8 cellular contexts compared by ENCODE assay signal in the genomic region with DNA sequence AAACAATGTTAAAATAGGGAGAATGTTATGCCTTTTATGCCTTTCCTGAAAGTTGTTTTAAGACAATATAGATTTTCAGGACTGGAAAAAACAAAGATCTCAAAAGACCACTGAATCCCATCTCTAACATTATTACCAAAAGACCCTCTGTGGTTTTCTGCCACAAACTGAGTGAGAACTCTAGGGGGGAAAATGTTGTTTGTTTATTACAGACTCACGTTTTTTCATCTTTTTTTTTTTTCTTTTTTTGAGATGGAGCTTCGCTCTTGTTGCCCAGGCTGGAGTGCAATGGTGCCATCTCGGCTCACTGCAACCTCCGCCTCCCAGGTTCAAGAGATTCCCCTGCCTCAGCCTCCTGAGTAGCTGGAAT. TPM values are rescaled to one million over a fixed set of nuclear protein-coding genes. Genes with fewer than 3 reads are reported as not detected.
A peak's percentile ranks its signal among the peaks of the same experiment; 100 is the strongest.
DNase-seq lines count a peak whose midpoint lies in the region; ATAC-seq, FAIRE-seq and TF ChIP-seq lines count a peak whose summit lies in the region.
"Not testable (repeated sequence)": the region's sequence is repeated elsewhere in the genome, so short reads cannot be mapped to it uniquely, and the experiment has no call there.

No MANE protein-coding gene starts in this region.

- FAIRE-seq in HepG2 (lab: Jason Lieb, UNC), result not testable (repeated sequence)

- not testable (repeated sequence) for TF ChIP-seq RAD21 in HepG2 (CRISPR knock-in tag; IDR thresholded peaks at IDR 0.05)

- ATAC-seq in Panc1, body of pancreas, HepG2: not testable (repeated sequence)

- POLR2A ChIA-PET in HEK293 (lab: Yijun Ruan, JAX) (interaction anchor here (0.9 to 1.9 kb wide), 3 partner anchors 9 to 62 kb away, joined by 3 to 13 read pairs (median 3); partner anchors contain the start of gene RDX), Panc1 (lab: Charles Lee) (interaction anchor here (0.6 kb wide), 2 partner anchors 30 to 134 kb away, joined by 3 to 4 read pairs; no protein-coding TSS in a partner anchor)
- POLR2A ChIA-PET in HepG2 (lab: Yijun Ruan, JAX), result not testable (repeated sequence)

- not testable (repeated sequence) for H3K36me3 ChIP-seq in ACC112 (ENCODE audit: insufficient read depth, low read length); HEK293 (ENCODE audit: control insufficient read depth in 2 of 2, insufficient read depth in 1 of 2, low read length in 2 of 2); Panc1 (ENCODE audit: control insufficient read depth, insufficient read depth, low read length); SK-N-MC (ENCODE audit: insufficient read depth, low read length); body of pancreas (replicated peaks in 1 of 2; ENCODE audit: insufficient read depth in 1 of 2, low read depth in 2 of 2); HepG2 (replicated peaks in 1 of 2; ENCODE audit: control insufficient read depth in 1 of 2, insufficient read depth in 2 of 2, low read length in 2 of 2)

- CTCF ChIA-PET in HEK293 (lab: Yijun Ruan, JAX), result interaction anchor here (0.6 to 1.0 kb wide), 3 partner anchors 33 to 62 kb away, joined by 3 to 5 read pairs (median 3); no protein-coding TSS in a partner anchor
- CTCF ChIA-PET in Panc1 (lab: Charles Lee); HepG2 (lab: Yijun Ruan, JAX; ENCODE audit: low intra/inter-chr PET ratio, low total read pairs): not testable (repeated sequence)

- TF ChIP-seq CTCF in HEK293 (tag by site-specific recombination; IDR thresholded peaks at IDR 0.05); Panc1 (IDR thresholded peaks at IDR 0.05); body of pancreas (IDR thresholded peaks at IDR 0.05); HepG2 (CRISPR knock-in tag; IDR thresholded peaks at IDR 0.05); type B pancreatic cell (conservative IDR thresholded peaks at IDR 0.05): not testable (repeated sequence)

- not testable (repeated sequence) for H3K9ac ChIP-seq in SK-N-MC (ENCODE audit: insufficient read length); HepG2 (ENCODE audit: insufficient read depth, low read depth, low read length)

- not testable (repeated sequence) for H3K27me3 ChIP-seq in ACC112 (ENCODE audit: insufficient read depth, low read length); Panc1 (ENCODE audit: control insufficient read depth, insufficient read depth, low read length); body of pancreas; HepG2 (ENCODE audit: control insufficient read depth in 1 of 2, insufficient read depth in 2 of 2, low read length in 2 of 2)

- in situ Hi-C loops in Panc1 (cut with HindIII; ENCODE audit: low pct_unique_long_range_greater_than_20kb, low sequenced_read_pairs), result not testable (repeated sequence)
- in situ Hi-C loops in HepG2 (cut with HindIII; ENCODE audit: extremely low pct_ligation_motif_present, low pct_unique_long_range_greater_than_20kb), result loop anchor here (5.0 kb wide), 1 partner anchor 51 kb away; no protein-coding TSS in a partner anchor

- not testable (repeated sequence) for H3K27me3 Mint-ChIP-seq in type B pancreatic cell

- H4K20me1 ChIP-seq in HepG2 (ENCODE audit: insufficient read depth, low read length), result not testable (repeated sequence)

- H3K79me2 ChIP-seq in ACC112 (ENCODE audit: control insufficient read depth, insufficient read depth, low read length, unreplicated experiment); HepG2 (ENCODE audit: insufficient read depth, low read length): not testable (repeated sequence)

- not testable (repeated sequence) for H3K9me3 ChIP-seq in HEK293 (ENCODE audit: control insufficient read depth, insufficient read depth, low read depth, low read length); Panc1 (ENCODE audit: control insufficient read depth, insufficient read depth, low read depth, low read length); SK-N-MC (ENCODE audit: low read depth, low read length); body of pancreas; HepG2 (ENCODE audit: low read length)

- H3K4me3 ChIP-seq in ACC112 (ENCODE audit: low read depth, low read length); HEK293 (ENCODE audit: low read depth, low read length); Panc1 (ENCODE audit: low read depth in 2 of 2, low read length in 2 of 2); SK-N-MC; body of pancreas; HepG2 (replicated peaks in 1 of 3; ENCODE audit: insufficient read depth in 1 of 3, low read depth in 2 of 3, low read length in 3 of 3): not testable (repeated sequence)

- TF ChIP-seq POLR2A in body of pancreas (IDR thresholded peaks at IDR 0.05); HepG2 (IDR thresholded peaks at IDR 0.05; ENCODE audit: insufficient read depth in 1 of 2, low read depth in 2 of 2, low read length in 2 of 2): not testable (repeated sequence)

- H3K36me3 Mint-ChIP-seq in type B pancreatic cell, result not testable (repeated sequence)

- not testable (repeated sequence) for H3K4me2 ChIP-seq in HepG2 (ENCODE audit: low read depth, low read length)

- intact Hi-C loops in Panc1 (cut with micrococcal nuclease; ENCODE audit: unreplicated experiment); body of pancreas (cut with DNase I); HepG2 (cut with micrococcal nuclease; ENCODE audit: unreplicated experiment): not testable (repeated sequence)

- DNase-seq in Panc1 (ENCODE audit: low read depth, low spot score); SK-N-MC (ENCODE audit: low read depth, low spot score); body of pancreas; epithelial cell of prostate (ENCODE audit: low read depth, low spot score); HepG2 (ENCODE audit: low spot score); type B pancreatic cell (ENCODE audit: extremely low spot score, unreplicated experiment): not testable (repeated sequence)

- not testable (repeated sequence) for H3K4me1 Mint-ChIP-seq in type B pancreatic cell (ENCODE audit: unreplicated experiment)

- 41 to 52% methylated on average over 4 of the region's 4 CpGs for WGBS in body of pancreas, 2 donors
- WGBS in HepG2 (ENCODE audit: low lambda C conversion rate), result 39% methylated on average over 4 of the region's 4 CpGs

- not testable (repeated sequence) for H3K9me3 Mint-ChIP-seq in type B pancreatic cell

- H2AFZ ChIP-seq in ACC112 (ENCODE audit: low read length, unreplicated experiment), result peak overlapping the region; percentile 32
- H2AFZ ChIP-seq in HepG2 (ENCODE audit: low read length), result not testable (repeated sequence)

- not testable (repeated sequence) for BruUV-seq in Panc1 (replicated peaks; lab: Mats Ljungman, UMichigan); HepG2 (replicated peaks; lab: Mats Ljungman, UMichigan)

- H3K4me1 ChIP-seq in ACC112 (ENCODE audit: control insufficient read depth, insufficient read depth, low read length, unreplicated experiment); HEK293 (ENCODE audit: control insufficient read depth, insufficient read depth, low read length); Panc1 (ENCODE audit: control insufficient read depth, insufficient read depth, low read length): not testable (repeated sequence)
- H3K4me1 ChIP-seq in body of pancreas, result peaks cover 37% of the 10 kb centered on the region
- peaks cover 31% of the 10 kb centered on the region for H3K4me1 ChIP-seq in HepG2 (ENCODE audit: insufficient read depth, low read length)

- not testable (repeated sequence) for H3K27ac ChIP-seq in ACC112 (ENCODE audit: low read depth, low read length); HepG2 (ENCODE audit: extremely low read length, insufficient read depth, low read length)
- H3K27ac ChIP-seq in HEK293 (ENCODE audit: extremely low read depth, low read depth, low read length) (peak overlapping the region; percentile 71), Panc1 (ENCODE audit: low read length) (0 out of 2 replicates have a peak overlapping the region, but pooled peaks have one; percentile 23), SK-N-MC (0 out of 2 replicates have a peak overlapping the region, but pooled peaks have one; percentile 10), body of pancreas (peak overlapping the region in 3 of 4 donors; percentile 32 to 73 (median 53)), epithelial cell of prostate (peak overlapping the region; percentile 22)

- peak overlapping the region; percentile 15 for H3K4me3 Mint-ChIP-seq in type B pancreatic cell

- not testable (repeated sequence) for H3K27ac Mint-ChIP-seq in type B pancreatic cell

- not testable (repeated sequence) for TF ChIP-seq EP300 in HepG2 (IDR thresholded peaks at IDR 0.05; ENCODE audit: low read depth in 2 of 2, low read length in 2 of 2); HepG2 (CRISPR knock-in tag; IDR thresholded peaks at IDR 0.05; ENCODE audit: borderline replicate concordance)

RNA-seq across cellular contexts. Expression of gene RDX, which starts 9.6 kb away (rescaled TPM):
- 200 TPM for total RNA-seq in Panc1 (2021; ENCODE audit: unreplicated experiment)
- 109 TPM for polyA plus RNA-seq in Panc1 (2012; ENCODE audit: insufficient read length)
- total RNA-seq in body of pancreas, result 10 to 100 TPM; 43.8 TPM
- 63.1 and 93.4 TPM in 2 replicates for total RNA-seq in HepG2 (2016; rRNA removed; fragmentation: Illumina TruSeq; extraction: Trizol)
- 6.5 and 8.1 TPM in 2 replicates for total RNA-seq in HepG2 (2016; cell fraction: cytosol; rRNA removed; fragmentation: Illumina TruSeq; extraction: Trizol; ENCODE audit: low read depth)
- total RNA-seq in HepG2 (2016; cell fraction: insoluble cytoplasmic fraction; rRNA removed; fragmentation: Illumina TruSeq; extraction: Trizol), result 58.8 and 76.9 TPM in 2 replicates
- 20.6 and 25.7 TPM in 2 replicates for total RNA-seq in HepG2 (2016; cell fraction: membrane; rRNA removed; fragmentation: Illumina TruSeq; extraction: Trizol)
- 32.3 and 40.7 TPM in 2 replicates for total RNA-seq in HepG2 (2016; cell fraction: nucleus; rRNA removed; fragmentation: Illumina TruSeq; extraction: Trizol)
- polyA plus RNA-seq in HepG2 (2011; rRNA removed), result 12.7 and 20.7 TPM in 2 replicates
- 7.4 and 9.4 TPM in 2 replicates for polyA plus RNA-seq in HepG2 (2011; cell fraction: cytosol; rRNA removed)
- polyA plus RNA-seq in HepG2 (2011; cell fraction: nucleus; rRNA removed), result 5.0 and 8.0 TPM in 2 replicates
- polyA plus RNA-seq in HepG2 (2012), result 41.4 and 47.6 TPM in 2 replicates
- 3.3 and 3.9 TPM in 2 replicates for polyA plus RNA-seq in HepG2 (2016; cell fraction: cytosol; fragmentation: Illumina TruSeq; extraction: Trizol; ENCODE audit: low read depth)
- polyA plus RNA-seq in HepG2 (2016; cell fraction: insoluble cytoplasmic fraction; fragmentation: Illumina TruSeq; extraction: Trizol; ENCODE audit: low read depth), result 55.3 and 66.3 TPM in 2 replicates
- polyA plus RNA-seq in HepG2 (2016; cell fraction: membrane; fragmentation: Illumina TruSeq; extraction: Trizol; ENCODE audit: low read depth), result 8.9 and 11.8 TPM in 2 replicates
- 25.6 and 30.3 TPM in 2 replicates for polyA plus RNA-seq in HepG2 (2016; cell fraction: nucleus; fragmentation: Illumina TruSeq; extraction: Trizol; ENCODE audit: insufficient read depth, low read depth)
- 16.4 and 35.5 TPM in 2 replicates for polyA minus RNA-seq in HepG2 (2011; rRNA and poly(A)+ RNA removed; ENCODE audit: low replicate concordance)
- 38.8 and 46.6 TPM in 2 replicates for polyA minus RNA-seq in HepG2 (2011; cell fraction: cytosol; rRNA and poly(A)+ RNA removed)
- polyA minus RNA-seq in HepG2 (2011; cell fraction: nucleus; rRNA and poly(A)+ RNA removed), result 29.5 and 31.2 TPM in 2 replicates
- total RNA-seq in type B pancreatic cell (ENCODE audit: low replicate concordance), result 90.7 and 115 TPM in 2 replicates
